1 cellular context compared by ENCODE assay signal in the genomic region with DNA sequence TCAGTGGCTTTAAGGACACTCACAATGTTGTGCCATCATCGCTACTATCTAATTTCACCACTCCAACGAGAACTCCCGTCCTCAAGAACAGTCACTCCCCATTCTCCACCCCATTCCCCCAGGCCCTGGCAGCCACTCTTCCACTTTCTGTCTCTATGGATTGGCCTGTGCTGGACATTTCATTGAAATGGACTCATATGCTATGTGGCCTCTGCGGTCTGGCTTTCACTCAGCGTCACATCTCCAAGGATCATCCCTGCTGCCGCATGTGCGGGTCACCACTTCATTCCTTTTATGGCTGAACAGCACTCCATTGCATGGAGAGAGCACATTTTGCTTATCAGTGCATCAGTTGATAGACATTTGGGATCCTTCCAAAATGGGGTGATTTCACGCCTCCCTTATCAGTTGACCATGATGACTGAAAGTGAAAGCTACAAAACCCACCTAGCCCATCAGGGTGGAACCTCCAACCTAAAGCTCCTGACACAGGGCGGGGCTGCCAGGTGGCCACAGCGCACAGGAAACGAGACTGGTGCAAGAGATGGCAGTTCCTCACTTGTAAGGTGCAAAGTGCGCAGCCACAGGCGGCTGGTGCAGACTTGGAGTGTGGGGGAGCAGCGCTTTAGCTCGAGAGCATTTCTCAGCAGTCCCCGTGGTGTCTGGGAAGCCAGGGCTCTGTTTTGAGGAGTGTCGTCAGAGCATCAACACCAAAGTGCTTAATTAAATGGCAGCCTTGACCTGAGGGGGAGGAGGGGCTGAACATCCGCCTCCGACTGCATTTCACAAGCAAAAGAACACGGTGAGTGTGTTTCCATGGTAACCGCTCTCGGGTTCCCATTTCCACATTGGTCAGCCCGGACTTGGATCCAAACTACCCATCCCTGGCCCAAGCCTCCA.
TF ChIP-seq lines count a peak whose summit lies in the region.

No MANE protein-coding gene starts in this region.

TF ChIP-seq in GM12878, 131 proteins besides CTCF, POLR2A, EP300 and RAD21 (continued from another document):
- TF ChIP-seq CUX1 (IDR thresholded peaks at IDR 0.05; ENCODE audit: insufficient replicate concordance, low read depth, low read length) (no peak), ASH2L (IDR thresholded peaks at IDR 0.05; ENCODE audit: borderline replicate concordance, low read depth) (no peak), MTA2 (IDR thresholded peaks at IDR 0.05; ENCODE audit: low read depth) (peak; percentile 98), SREBF2 (IDR thresholded peaks at IDR 0.05; ENCODE audit: low read length) (peak; percentile 34; the same call in 1 of the 2 replicates), TCF12 (IDR thresholded peaks at IDR 0.05; ENCODE audit: low read depth, low read length) (peak; percentile 99), KLF5 (IDR thresholded peaks at IDR 0.05; ENCODE audit: partially characterized antibody) (peak; percentile 91), SIN3A (IDR thresholded peaks at IDR 0.05; ENCODE audit: low read depth, low read length) (0 out of 2 replicates have a peak, but pooled peaks have one; percentile 24)
- TF ChIP-seq, protein P1, sequence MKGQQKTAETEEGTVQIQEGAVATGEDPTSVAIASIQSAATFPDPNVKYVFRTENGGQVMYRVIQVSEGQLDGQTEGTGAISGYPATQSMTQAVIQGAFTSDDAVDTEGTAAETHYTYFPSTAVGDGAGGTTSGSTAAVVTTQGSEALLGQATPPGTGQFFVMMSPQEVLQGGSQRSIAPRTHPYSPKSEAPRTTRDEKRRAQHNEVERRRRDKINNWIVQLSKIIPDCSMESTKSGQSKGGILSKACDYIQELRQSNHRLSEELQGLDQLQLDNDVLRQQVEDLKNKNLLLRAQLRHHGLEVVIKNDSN (IDR thresholded peaks at IDR 0.05; ENCODE audit: borderline replicate concordance, extremely low read length, insufficient read depth, low read depth, low read length), result no peak
